ENCODE assay signal across 8 cellular contexts in genomic region chr3:30655187-30655812, GRCh38. TPM values are rescaled to one million over a fixed set of nuclear protein-coding genes. Genes with fewer than 3 reads are reported as not detected.
DNase-seq lines count a peak whose midpoint lies in the region; ATAC-seq and TF ChIP-seq lines count a peak whose summit lies in the region.

No MANE protein-coding gene starts in this region.

- H3F3A ChIP-seq in SU-DHL-6 (ENCODE audit: insufficient read depth), result peaks cover 16% of the 10 kb centered on the region

- H3K9me3 Mint-ChIP-seq in CD8-positive, alpha-beta T cell, result no peaks in the 10 kb centered on the region

- peaks cover 99% of the 10 kb centered on the region for H3K4me1 Mint-ChIP-seq in CD8-positive, alpha-beta T cell (ENCODE audit: low read depth)

- H3K9me3 ChIP-seq in CD8-positive, alpha-beta T cell (ENCODE audit: low read length), result no peaks in the 10 kb centered on the region
- H3K9me3 ChIP-seq in HEK293 (ENCODE audit: control insufficient read depth, insufficient read depth, low read depth, low read length) (no peaks in the 10 kb centered on the region), SU-DHL-6 (ENCODE audit: insufficient read depth, low read length) (no peaks in the 10 kb centered on the region), aorta (ENCODE audit: control insufficient read depth, low read length) (no peaks in the 10 kb centered on the region)

- ATAC-seq in CD8-positive, alpha-beta T cell, result peak; percentile 43
- ATAC-seq in aorta (ENCODE audit: low FRiP score), result peak; percentile 39
- ATAC-seq in HG02763 (IDR thresholded peaks at IDR 0.05; ENCODE audit: unreplicated experiment), result no peak

- CTCF ChIA-PET in CD8-positive, alpha-beta T cell (lab: Charles Lee), result interaction anchor here (0.9 to 1.7 kb wide), 10 partner anchors 11 to 48 kb away, joined by 3 to 7 read pairs (median 4); no protein-coding TSS in a partner anchor
- CTCF ChIA-PET in HEK293 (lab: Yijun Ruan, JAX), result interaction anchor here (0.6 kb wide), 1 partner anchor 31 kb away, joined by 3 read pairs; no protein-coding TSS in a partner anchor

- H2AFZ ChIP-seq in SU-DHL-6 (ENCODE audit: low read depth, low read length, severe bottlenecking), result no peak overlapping the region

- H3K4me3 ChIP-seq in CD8-positive, alpha-beta T cell (ENCODE audit: low read depth, low read length), result peak overlapping the region; percentile 16
- H3K4me3 ChIP-seq in HEK293 (ENCODE audit: low read depth, low read length), result no peak overlapping the region
- H3K4me3 ChIP-seq in SU-DHL-6 (ENCODE audit: insufficient read depth, low read length, poor library complexity, severe bottlenecking), result no peak overlapping the region
- H3K4me3 ChIP-seq in aorta (ENCODE audit: low read length in 2 of 2), result no peak overlapping the region

- no peaks in the 10 kb centered on the region for H3K9me2 ChIP-seq in SU-DHL-6 (replicated peaks; ENCODE audit: insufficient read depth, low read length)

- no peaks in the 10 kb centered on the region for H4K20me1 ChIP-seq in SU-DHL-6 (ENCODE audit: low read depth, low read length)

- peaks cover 86% of the 10 kb centered on the region for H3K36me3 Mint-ChIP-seq in CD8-positive, alpha-beta T cell

- no peaks in the 10 kb centered on the region for H3K27me3 ChIP-seq in CD8-positive, alpha-beta T cell (ENCODE audit: insufficient read depth, low read length)
- H3K27me3 ChIP-seq in SU-DHL-6 (ENCODE audit: low read length) (no peaks in the 10 kb centered on the region), aorta (ENCODE audit: control insufficient read depth in 1 of 2, insufficient read depth in 2 of 2, low read length in 1 of 2) (no peaks in the 10 kb centered on the region)

- intact Hi-C loops in CD8-positive, alpha-beta T cell (cut with DNase I, micrococcal nuclease), result loop anchor here (2.0 kb wide), 2 partner anchors 18 to 24 kb away; no protein-coding TSS in a partner anchor
- intact Hi-C loops in aorta (cut with DNase I), result no loop called here

- no peak overlapping the region for H3K4me2 ChIP-seq in SU-DHL-6 (ENCODE audit: low read depth, low read length, poor library complexity, severe bottlenecking)

- H3K9ac ChIP-seq in SU-DHL-6 (ENCODE audit: low read length), result no peak overlapping the region

- H3K27me3 Mint-ChIP-seq in CD8-positive, alpha-beta T cell (ENCODE audit: low read depth), result no peaks in the 10 kb centered on the region

- peak in 4 of 7 experiments; percentile 34 to 71 (median 52) for DNase-seq in CD8-positive, alpha-beta T cell
- DNase-seq in fibroblast of gingiva (ENCODE audit: low read depth), result peak; percentile 63
- no peak for DNase-seq in aorta
- no peak for DNase-seq in cerebellum (ENCODE audit: low spot score)
- no peak for DNase-seq in mesenteric fat pad (ENCODE audit: low spot score)

- peaks cover 97% of the 10 kb centered on the region for H3K4me1 ChIP-seq in CD8-positive, alpha-beta T cell (ENCODE audit: insufficient read depth, low read length)
- no peaks in the 10 kb centered on the region; the same call in 1 of the 2 replicates for H3K4me1 ChIP-seq in HEK293 (ENCODE audit: control insufficient read depth, insufficient read depth, low read length)
- peaks cover 12 to 15% of the 10 kb centered on the region in 2 donors for H3K4me1 ChIP-seq in aorta (ENCODE audit: control insufficient read depth in 1 of 2, insufficient read depth in 2 of 2, low read length in 2 of 2)

- H3K36me3 ChIP-seq in CD8-positive, alpha-beta T cell (ENCODE audit: insufficient read depth, low read length), result peaks cover 49% of the 10 kb centered on the region
- H3K36me3 ChIP-seq in HEK293 (ENCODE audit: control insufficient read depth in 2 of 2, insufficient read depth in 1 of 2, low read length in 2 of 2), result peaks cover 0 to 40% of the 10 kb centered on the region in 2 experiments; a peak in 2 of 3 replicates
- H3K36me3 ChIP-seq in SU-DHL-6 (ENCODE audit: low read length), result peaks cover 20% of the 10 kb centered on the region
- peaks cover 5 to 7% of the 10 kb centered on the region in 2 donors for H3K36me3 ChIP-seq in aorta (ENCODE audit: control insufficient read depth in 1 of 2, insufficient read depth in 2 of 2, low read length in 1 of 2)

- H3K27ac ChIP-seq in CD8-positive, alpha-beta T cell (ENCODE audit: low read depth, low read length), result peak overlapping the region; percentile 78
- H3K27ac ChIP-seq in HEK293 (ENCODE audit: extremely low read depth, low read depth, low read length) (no peak overlapping the region), SU-DHL-6 (ENCODE audit: low read depth, low read length) (0 out of 2 replicates have a peak overlapping the region, but pooled peaks have one; percentile 1), aorta (ENCODE audit: low read depth in 1 of 2, low read length in 2 of 2) (no peak overlapping the region)

- H3K79me2 ChIP-seq in SU-DHL-6 (ENCODE audit: insufficient read depth, low read length), result peaks cover 16% of the 10 kb centered on the region

- H3K4me3 Mint-ChIP-seq in CD8-positive, alpha-beta T cell, result peak overlapping the region; percentile 68

- TF ChIP-seq CTCF in CD8-positive, alpha-beta T cell (IDR thresholded peaks at IDR 0.05), result no peak
- TF ChIP-seq CTCF in HEK293 (tag by site-specific recombination; IDR thresholded peaks at IDR 0.05) (no peak), SU-DHL-6 (IDR thresholded peaks at IDR 0.05; ENCODE audit: insufficient read depth, low read length, poor library complexity, severe bottlenecking) (no peak)

- WGBS in aorta, 2 donors, result 85 to 91% methylated on average over 5 of the region's 5 CpGs

- POLR2A ChIA-PET in CD8-positive, alpha-beta T cell (lab: Charles Lee), result interaction anchor here (0.8 to 7.2 kb wide), 19 partner anchors 11 to 878 kb away, joined by 3 to 117 read pairs (median 4); partner anchors contain the start of genes STT3B and TGFBR2
- POLR2A ChIA-PET in HEK293 (lab: Yijun Ruan, JAX), result no interaction called here

- peak overlapping the region; percentile 98 for H3K27ac Mint-ChIP-seq in CD8-positive, alpha-beta T cell

TF ChIP-seq in HEK293, 187 proteins besides CTCF, POLR2A, EP300 and RAD21 (continues in another document):
- TF ChIP-seq ZNF2 (tag by site-specific recombination; IDR thresholded peaks at IDR 0.05) (no peak), KLF16 (tag by site-specific recombination; IDR thresholded peaks at IDR 0.05) (no peak), ZBTB11 (tag by site-specific recombination; conservative IDR thresholded peaks at IDR 0.05; ENCODE audit: low read depth) (no peak), ZNF561 (tag by site-specific recombination; IDR thresholded peaks at IDR 0.05; ENCODE audit: borderline replicate concordance) (no peak), ZFP41 (tag by site-specific recombination; IDR thresholded peaks at IDR 0.05; ENCODE audit: borderline replicate concordance) (no peak), SCRT2 (tag by site-specific recombination; IDR thresholded peaks at IDR 0.05) (0 out of 2 replicates have a peak, but pooled peaks have one; percentile 20), ZNF664 (tag by site-specific recombination; IDR thresholded peaks at IDR 0.05) (no peak), ZNF175 (tag by site-specific recombination; IDR thresholded peaks at IDR 0.05) (no peak), ZNF654 (tag by site-specific recombination; IDR thresholded peaks at IDR 0.05; ENCODE audit: low read depth) (no peak), ZNF792 (tag by site-specific recombination; IDR thresholded peaks at IDR 0.05) (no peak), ZNF311 (tag by site-specific recombination; IDR thresholded peaks at IDR 0.05; ENCODE audit: borderline replicate concordance) (no peak), ZSCAN18 (tag by site-specific recombination; IDR thresholded peaks at IDR 0.05) (no peak), ZNF677 (tag by site-specific recombination; IDR thresholded peaks at IDR 0.05) (no peak), ZNF560 (tag by site-specific recombination; IDR thresholded peaks at IDR 0.05; ENCODE audit: borderline replicate concordance) (no peak), ZNF514 (tag by site-specific recombination; IDR thresholded peaks at IDR 0.05) (no peak)

RNA-seq across cellular contexts. Expression of gene TGFBR2, which starts 48.9 kb away (rescaled TPM):
- 100 to 1,000 TPM; 191 to 197 TPM for total RNA-seq in CD8-positive, alpha-beta T cell
- total RNA-seq in aorta (100 to 1,000 TPM; 279 to 303 TPM), cerebellum (12.1 TPM), mesenteric fat pad (372 TPM)
- polyA plus RNA-seq in aorta, result 100 to 1,000 TPM in 1 of 2 donors, 10 to 100 TPM in 1; 57.3 to 153 TPM

Comparison
In these comparisons a context has a peak if more than half of its experiments do, and no peak if none do; other contexts are left out.
1. DNase-seq: peak in CD8-positive, alpha-beta T cell (4 of 7) and fibroblast of gingiva (single experiment); none in aorta (0 of 2), cerebellum (single experiment) and mesenteric fat pad (single experiment).
2. H3K27ac ChIP-seq: peak in CD8-positive, alpha-beta T cell (single experiment) and SU-DHL-6 (single experiment); none in HEK293 (single experiment) and aorta (0 of 2).
3. RNA of gene TGFBR2, which starts 48.9 kb away (total RNA-seq): 372 TPM in mesenteric fat pad (single experiment), 279 to 303 TPM in aorta and 191 to 197 TPM in CD8-positive, alpha-beta T cell; 12.1 TPM in cerebellum (single experiment); every median in the first group is over 10 times any median in the second.
4. intact Hi-C loops: an anchor here in CD8-positive, alpha-beta T cell (2.0 kb wide); none called in aorta.